Comparison of ENCODE assay signal across 8 cellular contexts in genomic region chr3:40456940-40457823, GRCh38. TPM values are rescaled to one million over a fixed set of nuclear protein-coding genes. Genes with fewer than 3 reads are reported as not detected.
DNase-seq lines count a peak whose midpoint lies in the region; ATAC-seq, FAIRE-seq and TF ChIP-seq lines count a peak whose summit lies in the region.

RPL14 (plus strand) TSS chr3:40457339; CDS start chr3:40457472, 133 bp downstream.

- ATAC-seq in GM21723 (IDR thresholded peaks at IDR 0.05; ENCODE audit: unreplicated experiment) = peak; percentile 69

- peak in 3 of 4 donors; percentile 20 to 93 (median 92) for TF ChIP-seq POLR2A in esophagus squamous epithelium (IDR thresholded peaks at IDR 0.05)

- WGBS in esophagus squamous epithelium, 2 donors = 0% methylated on average over 32 to 40 of the region's 79 CpGs

- peaks cover 12 to 43% (median 24%) of the 10 kb centered on the region in 3 donors for H3K36me3 ChIP-seq in esophagus squamous epithelium

- intact Hi-C loops in esophagus squamous epithelium (cut with DNase I) = no loop called here

- peak within 1 kb of the TSS; percentile 90 to 97 (median 92) for H3K27ac ChIP-seq in esophagus squamous epithelium

- no peaks in the 10 kb centered on the region for H3K27me3 ChIP-seq in esophagus squamous epithelium

- peak; percentile 92 for DNase-seq in DMS53 (lab: John Stamatoyannopoulos, UW)
- peak; percentile 83 for DNase-seq in KG1 (lab: John Stamatoyannopoulos, UW)
- DNase-seq in RCC 7860 (ENCODE audit: low spot score) = peak; percentile 82
- DNase-seq in activated T-helper 1 cell treated with Interleukin-2 at 50 U/mL for 16 hours (ENCODE audit: low read depth) = peak; percentile 89
- DNase-seq in esophagus squamous epithelium (lab: John Stamatoyannopoulos, UW) = peak; percentile 72
- DNase-seq in myocyte (ENCODE audit: low read depth) = peak; percentile 97
- peak; percentile 81 to 93 for DNase-seq in stimulated activated CD8-positive, alpha-beta memory T cell treated with anti-CD3 and anti-CD28 coated beads, Interleukin-7, amount 100 ng/mL, for 48 hours (ENCODE audit: extremely low read depth in 1 of 2, low read depth in 1 of 2)

- no peaks in the 10 kb centered on the region for H3K9me3 ChIP-seq in esophagus squamous epithelium

- no peak for TF ChIP-seq CTCF in esophagus squamous epithelium (IDR thresholded peaks at IDR 0.05)

- peaks cover 19 to 60% (median 34%) of the 10 kb centered on the region in 3 donors for H3K4me1 ChIP-seq in esophagus squamous epithelium

- peak; percentile 27 for FAIRE-seq in RCC 7860 (lab: Jason Lieb, UNC)

- H3K4me3 ChIP-seq in esophagus squamous epithelium = peak within 1 kb of the TSS; percentile 64 to 96 (median 84)

RNA-seq across cellular contexts. Expression of gene RPL14, which starts in this region (rescaled TPM):
- total RNA-seq in esophagus squamous epithelium = 100 to 1,000 TPM; 333 to 488 (median 431) TPM
- 190 and 240 TPM in 2 replicates for total RNA-seq in myocyte
- 543 TPM for polyA plus RNA-seq in myocyte (2012)

Comparison
In these comparisons a context has a peak if more than half of its experiments do, and no peak if none do; other contexts are left out.
1. Peak in every context shown above with its lines: DNase-seq, ATAC-seq, H3K4me3 ChIP-seq and H3K27ac ChIP-seq.